ENCODE assay signal across 1 cellular context in the genomic region with DNA sequence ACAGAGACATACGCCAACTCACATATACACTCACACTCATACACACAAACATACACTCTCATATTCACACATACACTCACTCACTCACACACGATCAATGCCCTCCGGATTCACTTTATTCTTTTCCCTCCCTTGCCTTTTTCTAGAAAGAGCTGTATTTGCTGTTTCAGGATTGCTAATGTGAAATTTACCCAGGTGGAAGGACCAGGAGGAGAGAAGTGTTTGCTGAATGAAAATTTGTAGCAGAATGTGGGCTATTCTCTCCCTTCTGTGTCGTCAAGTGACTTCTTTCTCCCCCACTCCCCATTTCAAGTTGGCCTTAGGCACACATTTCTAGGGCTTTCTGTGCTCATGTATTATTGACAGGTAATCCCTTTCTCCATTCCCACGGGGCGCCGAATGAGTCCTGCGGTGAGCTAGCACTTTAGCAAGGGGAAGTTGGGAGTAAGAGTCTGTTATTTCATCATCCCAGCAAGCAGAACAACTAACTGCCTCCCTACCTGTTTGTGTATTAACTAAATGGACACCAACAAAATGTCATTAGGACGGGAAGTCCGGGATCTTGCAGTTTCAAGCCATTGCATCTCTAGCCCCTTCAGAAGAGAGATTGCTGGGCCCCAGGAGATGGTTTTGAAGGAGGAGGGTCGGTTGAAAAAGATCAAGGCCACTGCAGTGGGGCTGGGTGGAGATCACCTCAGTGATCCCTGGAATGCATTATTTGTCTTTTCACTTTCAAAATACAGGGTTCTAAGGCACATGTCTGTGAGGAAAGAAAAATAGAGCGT.
TF ChIP-seq lines count a peak whose summit lies in the region.

No MANE protein-coding gene starts in this region.

TF ChIP-seq in K562, 482 proteins besides CTCF, POLR2A, EP300 and RAD21 (continued from another document and continues in another):
- TF ChIP-seq, protein P1, sequence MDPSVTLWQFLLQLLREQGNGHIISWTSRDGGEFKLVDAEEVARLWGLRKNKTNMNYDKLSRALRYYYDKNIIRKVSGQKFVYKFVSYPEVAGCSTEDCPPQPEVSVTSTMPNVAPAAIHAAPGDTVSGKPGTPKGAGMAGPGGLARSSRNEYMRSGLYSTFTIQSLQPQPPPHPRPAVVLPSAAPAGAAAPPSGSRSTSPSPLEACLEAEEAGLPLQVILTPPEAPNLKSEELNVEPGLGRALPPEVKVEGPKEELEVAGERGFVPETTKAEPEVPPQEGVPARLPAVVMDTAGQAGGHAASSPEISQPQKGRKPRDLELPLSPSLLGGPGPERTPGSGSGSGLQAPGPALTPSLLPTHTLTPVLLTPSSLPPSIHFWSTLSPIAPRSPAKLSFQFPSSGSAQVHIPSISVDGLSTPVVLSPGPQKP (CRISPR knock-in tag; IDR thresholded peaks at IDR 0.05): no peak
- TF ChIP-seq ZNF584 (CRISPR knock-in tag; IDR thresholded peaks at IDR 0.05; ENCODE audit: low read depth) (peak; percentile 50; the same call in 1 of the 2 replicates), PHB2 (IDR thresholded peaks at IDR 0.05; ENCODE audit: low read depth) (no peak), PML (IDR thresholded peaks at IDR 0.05; ENCODE audit: low read length) (no peak), ZNF165 (CRISPR knock-in tag; IDR thresholded peaks at IDR 0.05; ENCODE audit: borderline replicate concordance) (peak; percentile 55; the same call in 1 of the 2 replicates), HCFC1 (IDR thresholded peaks at IDR 0.05; ENCODE audit: low read depth, low read length) (no peak), KAT8 (IDR thresholded peaks at IDR 0.05; ENCODE audit: low read depth) (no peak), HMG20A (CRISPR knock-in tag; conservative IDR thresholded peaks at IDR 0.05) (no peak), ILF3 (IDR thresholded peaks at IDR 0.05; ENCODE audit: borderline replicate concordance) (no peak), XRCC5 (IDR thresholded peaks at IDR 0.05; ENCODE audit: low read depth, low read length) (no peak), RBM15 (IDR thresholded peaks at IDR 0.05; ENCODE audit: insufficient read depth, low read length) (no peak), PHF21A (IDR thresholded peaks at IDR 0.05; ENCODE audit: borderline replicate concordance, low read depth) (no peak), TEAD2 (tag; IDR thresholded peaks at IDR 0.05) (no peak), ZNF778 (CRISPR knock-in tag; IDR thresholded peaks at IDR 0.05) (no peak), ESRRB (CRISPR knock-in tag; IDR thresholded peaks at IDR 0.05; ENCODE audit: borderline replicate concordance) (no peak), ZKSCAN8 (CRISPR knock-in tag; IDR thresholded peaks at IDR 0.05) (no peak), L3MBTL2 (IDR thresholded peaks at IDR 0.05) (peak; percentile 15; the same call in 1 of the 2 replicates), ZSCAN32 (CRISPR knock-in tag; IDR thresholded peaks at IDR 0.05) (0 out of 2 replicates have a peak, but pooled peaks have one; percentile 10), KDM5B (IDR thresholded peaks at IDR 0.05; ENCODE audit: insufficient replicate concordance, low read depth, low read length) (no peak), NCOA4 (IDR thresholded peaks at IDR 0.05; ENCODE audit: partially characterized antibody) (no peak), NONO (IDR thresholded peaks at IDR 0.05; ENCODE audit: low read depth in 2 of 2, low read length in 1 of 2) (no peak)
- TF ChIP-seq, protein P2, sequence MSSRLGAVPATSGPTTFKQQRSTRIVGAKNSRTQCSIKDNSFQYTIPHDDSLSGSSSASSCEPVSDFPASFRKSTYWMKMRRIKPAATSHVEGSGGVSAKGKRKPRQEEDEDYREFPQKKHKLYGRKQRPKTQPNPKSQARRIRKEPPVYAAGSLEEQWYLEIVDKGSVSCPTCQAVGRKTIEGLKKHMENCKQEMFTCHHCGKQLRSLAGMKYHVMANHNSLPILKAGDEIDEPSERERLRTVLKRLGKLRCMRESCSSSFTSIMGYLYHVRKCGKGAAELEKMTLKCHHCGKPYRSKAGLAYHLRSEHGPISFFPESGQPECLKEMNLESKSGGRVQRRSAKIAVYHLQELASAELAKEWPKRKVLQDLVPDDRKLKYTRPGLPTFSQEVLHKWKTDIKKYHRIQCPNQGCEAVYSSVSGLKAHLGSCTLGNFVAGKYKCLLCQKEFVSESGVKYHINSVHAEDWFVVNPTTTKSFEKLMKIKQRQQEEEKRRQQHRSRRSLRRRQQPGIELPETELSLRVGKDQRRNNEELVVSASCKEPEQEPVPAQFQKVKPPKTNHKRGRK (tag; IDR thresholded peaks at IDR 0.05): no peak
- TF ChIP-seq, protein P3, sequence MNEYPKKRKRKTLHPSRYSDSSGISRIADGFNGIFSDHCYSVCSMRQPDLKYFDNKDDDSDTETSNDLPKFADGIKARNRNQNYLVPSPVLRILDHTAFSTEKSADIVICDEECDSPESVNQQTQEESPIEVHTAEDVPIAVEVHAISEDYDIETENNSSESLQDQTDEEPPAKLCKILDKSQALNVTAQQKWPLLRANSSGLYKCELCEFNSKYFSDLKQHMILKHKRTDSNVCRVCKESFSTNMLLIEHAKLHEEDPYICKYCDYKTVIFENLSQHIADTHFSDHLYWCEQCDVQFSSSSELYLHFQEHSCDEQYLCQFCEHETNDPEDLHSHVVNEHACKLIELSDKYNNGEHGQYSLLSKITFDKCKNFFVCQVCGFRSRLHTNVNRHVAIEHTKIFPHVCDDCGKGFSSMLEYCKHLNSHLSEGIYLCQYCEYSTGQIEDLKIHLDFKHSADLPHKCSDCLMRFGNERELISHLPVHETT (CRISPR knock-in tag; conservative IDR thresholded peaks at IDR 0.05 in 1 of 2, IDR thresholded peaks at IDR 0.05 in 1 of 2): no peak
- TF ChIP-seq, protein P4, sequence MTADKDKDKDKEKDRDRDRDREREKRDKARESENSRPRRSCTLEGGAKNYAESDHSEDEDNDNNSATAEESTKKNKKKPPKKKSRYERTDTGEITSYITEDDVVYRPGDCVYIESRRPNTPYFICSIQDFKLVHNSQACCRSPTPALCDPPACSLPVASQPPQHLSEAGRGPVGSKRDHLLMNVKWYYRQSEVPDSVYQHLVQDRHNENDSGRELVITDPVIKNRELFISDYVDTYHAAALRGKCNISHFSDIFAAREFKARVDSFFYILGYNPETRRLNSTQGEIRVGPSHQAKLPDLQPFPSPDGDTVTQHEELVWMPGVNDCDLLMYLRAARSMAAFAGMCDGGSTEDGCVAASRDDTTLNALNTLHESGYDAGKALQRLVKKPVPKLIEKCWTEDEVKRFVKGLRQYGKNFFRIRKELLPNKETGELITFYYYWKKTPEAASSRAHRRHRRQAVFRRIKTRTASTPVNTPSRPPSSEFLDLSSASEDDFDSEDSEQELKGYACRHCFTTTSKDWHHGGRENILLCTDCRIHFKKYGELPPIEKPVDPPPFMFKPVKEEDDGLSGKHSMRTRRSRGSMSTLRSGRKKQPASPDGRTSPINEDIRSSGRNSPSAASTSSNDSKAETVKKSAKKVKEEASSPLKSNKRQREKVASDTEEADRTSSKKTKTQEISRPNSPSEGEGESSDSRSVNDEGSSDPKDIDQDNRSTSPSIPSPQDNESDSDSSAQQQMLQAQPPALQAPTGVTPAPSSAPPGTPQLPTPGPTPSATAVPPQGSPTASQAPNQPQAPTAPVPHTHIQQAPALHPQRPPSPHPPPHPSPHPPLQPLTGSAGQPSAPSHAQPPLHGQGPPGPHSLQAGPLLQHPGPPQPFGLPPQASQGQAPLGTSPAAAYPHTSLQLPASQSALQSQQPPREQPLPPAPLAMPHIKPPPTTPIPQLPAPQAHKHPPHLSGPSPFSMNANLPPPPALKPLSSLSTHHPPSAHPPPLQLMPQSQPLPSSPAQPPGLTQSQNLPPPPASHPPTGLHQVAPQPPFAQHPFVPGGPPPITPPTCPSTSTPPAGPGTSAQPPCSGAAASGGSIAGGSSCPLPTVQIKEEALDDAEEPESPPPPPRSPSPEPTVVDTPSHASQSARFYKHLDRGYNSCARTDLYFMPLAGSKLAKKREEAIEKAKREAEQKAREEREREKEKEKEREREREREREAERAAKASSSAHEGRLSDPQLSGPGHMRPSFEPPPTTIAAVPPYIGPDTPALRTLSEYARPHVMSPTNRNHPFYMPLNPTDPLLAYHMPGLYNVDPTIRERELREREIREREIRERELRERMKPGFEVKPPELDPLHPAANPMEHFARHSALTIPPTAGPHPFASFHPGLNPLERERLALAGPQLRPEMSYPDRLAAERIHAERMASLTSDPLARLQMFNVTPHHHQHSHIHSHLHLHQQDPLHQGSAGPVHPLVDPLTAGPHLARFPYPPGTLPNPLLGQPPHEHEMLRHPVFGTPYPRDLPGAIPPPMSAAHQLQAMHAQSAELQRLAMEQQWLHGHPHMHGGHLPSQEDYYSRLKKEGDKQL (CRISPR knock-in tag; IDR thresholded peaks at IDR 0.05; ENCODE audit: borderline replicate concordance): no peak
- TF ChIP-seq, protein P5, sequence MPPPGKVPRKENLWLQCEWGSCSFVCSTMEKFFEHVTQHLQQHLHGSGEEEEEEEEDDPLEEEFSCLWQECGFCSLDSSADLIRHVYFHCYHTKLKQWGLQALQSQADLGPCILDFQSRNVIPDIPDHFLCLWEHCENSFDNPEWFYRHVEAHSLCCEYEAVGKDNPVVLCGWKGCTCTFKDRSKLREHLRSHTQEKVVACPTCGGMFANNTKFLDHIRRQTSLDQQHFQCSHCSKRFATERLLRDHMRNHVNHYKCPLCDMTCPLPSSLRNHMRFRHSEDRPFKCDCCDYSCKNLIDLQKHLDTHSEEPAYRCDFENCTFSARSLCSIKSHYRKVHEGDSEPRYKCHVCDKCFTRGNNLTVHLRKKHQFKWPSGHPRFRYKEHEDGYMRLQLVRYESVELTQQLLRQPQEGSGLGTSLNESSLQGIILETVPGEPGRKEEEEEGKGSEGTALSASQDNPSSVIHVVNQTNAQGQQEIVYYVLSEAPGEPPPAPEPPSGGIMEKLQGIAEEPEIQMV (tag; conservative IDR thresholded peaks at IDR 0.05; ENCODE audit: low read depth): no peak
- TF ChIP-seq, protein P6, sequence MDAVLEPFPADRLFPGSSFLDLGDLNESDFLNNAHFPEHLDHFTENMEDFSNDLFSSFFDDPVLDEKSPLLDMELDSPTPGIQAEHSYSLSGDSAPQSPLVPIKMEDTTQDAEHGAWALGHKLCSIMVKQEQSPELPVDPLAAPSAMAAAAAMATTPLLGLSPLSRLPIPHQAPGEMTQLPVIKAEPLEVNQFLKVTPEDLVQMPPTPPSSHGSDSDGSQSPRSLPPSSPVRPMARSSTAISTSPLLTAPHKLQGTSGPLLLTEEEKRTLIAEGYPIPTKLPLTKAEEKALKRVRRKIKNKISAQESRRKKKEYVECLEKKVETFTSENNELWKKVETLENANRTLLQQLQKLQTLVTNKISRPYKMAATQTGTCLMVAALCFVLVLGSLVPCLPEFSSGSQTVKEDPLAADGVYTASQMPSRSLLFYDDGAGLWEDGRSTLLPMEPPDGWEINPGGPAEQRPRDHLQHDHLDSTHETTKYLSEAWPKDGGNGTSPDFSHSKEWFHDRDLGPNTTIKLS (IDR thresholded peaks at IDR 0.05; ENCODE audit: borderline replicate concordance, low read depth): no peak
- TF ChIP-seq, protein P7, sequence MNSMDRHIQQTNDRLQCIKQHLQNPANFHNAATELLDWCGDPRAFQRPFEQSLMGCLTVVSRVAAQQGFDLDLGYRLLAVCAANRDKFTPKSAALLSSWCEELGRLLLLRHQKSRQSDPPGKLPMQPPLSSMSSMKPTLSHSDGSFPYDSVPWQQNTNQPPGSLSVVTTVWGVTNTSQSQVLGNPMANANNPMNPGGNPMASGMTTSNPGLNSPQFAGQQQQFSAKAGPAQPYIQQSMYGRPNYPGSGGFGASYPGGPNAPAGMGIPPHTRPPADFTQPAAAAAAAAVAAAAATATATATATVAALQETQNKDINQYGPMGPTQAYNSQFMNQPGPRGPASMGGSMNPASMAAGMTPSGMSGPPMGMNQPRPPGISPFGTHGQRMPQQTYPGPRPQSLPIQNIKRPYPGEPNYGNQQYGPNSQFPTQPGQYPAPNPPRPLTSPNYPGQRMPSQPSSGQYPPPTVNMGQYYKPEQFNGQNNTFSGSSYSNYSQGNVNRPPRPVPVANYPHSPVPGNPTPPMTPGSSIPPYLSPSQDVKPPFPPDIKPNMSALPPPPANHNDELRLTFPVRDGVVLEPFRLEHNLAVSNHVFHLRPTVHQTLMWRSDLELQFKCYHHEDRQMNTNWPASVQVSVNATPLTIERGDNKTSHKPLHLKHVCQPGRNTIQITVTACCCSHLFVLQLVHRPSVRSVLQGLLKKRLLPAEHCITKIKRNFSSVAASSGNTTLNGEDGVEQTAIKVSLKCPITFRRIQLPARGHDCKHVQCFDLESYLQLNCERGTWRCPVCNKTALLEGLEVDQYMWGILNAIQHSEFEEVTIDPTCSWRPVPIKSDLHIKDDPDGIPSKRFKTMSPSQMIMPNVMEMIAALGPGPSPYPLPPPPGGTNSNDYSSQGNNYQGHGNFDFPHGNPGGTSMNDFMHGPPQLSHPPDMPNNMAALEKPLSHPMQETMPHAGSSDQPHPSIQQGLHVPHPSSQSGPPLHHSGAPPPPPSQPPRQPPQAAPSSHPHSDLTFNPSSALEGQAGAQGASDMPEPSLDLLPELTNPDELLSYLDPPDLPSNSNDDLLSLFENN (IDR thresholded peaks at IDR 0.05; ENCODE audit: low read depth in 2 of 2, low read length in 2 of 2): no peak
- TF ChIP-seq, protein P8, sequence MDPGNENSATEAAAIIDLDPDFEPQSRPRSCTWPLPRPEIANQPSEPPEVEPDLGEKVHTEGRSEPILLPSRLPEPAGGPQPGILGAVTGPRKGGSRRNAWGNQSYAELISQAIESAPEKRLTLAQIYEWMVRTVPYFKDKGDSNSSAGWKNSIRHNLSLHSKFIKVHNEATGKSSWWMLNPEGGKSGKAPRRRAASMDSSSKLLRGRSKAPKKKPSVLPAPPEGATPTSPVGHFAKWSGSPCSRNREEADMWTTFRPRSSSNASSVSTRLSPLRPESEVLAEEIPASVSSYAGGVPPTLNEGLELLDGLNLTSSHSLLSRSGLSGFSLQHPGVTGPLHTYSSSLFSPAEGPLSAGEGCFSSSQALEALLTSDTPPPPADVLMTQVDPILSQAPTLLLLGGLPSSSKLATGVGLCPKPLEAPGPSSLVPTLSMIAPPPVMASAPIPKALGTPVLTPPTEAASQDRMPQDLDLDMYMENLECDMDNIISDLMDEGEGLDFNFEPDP (CRISPR knock-in tag; IDR thresholded peaks at IDR 0.05): no peak
- TF ChIP-seq, protein P9, sequence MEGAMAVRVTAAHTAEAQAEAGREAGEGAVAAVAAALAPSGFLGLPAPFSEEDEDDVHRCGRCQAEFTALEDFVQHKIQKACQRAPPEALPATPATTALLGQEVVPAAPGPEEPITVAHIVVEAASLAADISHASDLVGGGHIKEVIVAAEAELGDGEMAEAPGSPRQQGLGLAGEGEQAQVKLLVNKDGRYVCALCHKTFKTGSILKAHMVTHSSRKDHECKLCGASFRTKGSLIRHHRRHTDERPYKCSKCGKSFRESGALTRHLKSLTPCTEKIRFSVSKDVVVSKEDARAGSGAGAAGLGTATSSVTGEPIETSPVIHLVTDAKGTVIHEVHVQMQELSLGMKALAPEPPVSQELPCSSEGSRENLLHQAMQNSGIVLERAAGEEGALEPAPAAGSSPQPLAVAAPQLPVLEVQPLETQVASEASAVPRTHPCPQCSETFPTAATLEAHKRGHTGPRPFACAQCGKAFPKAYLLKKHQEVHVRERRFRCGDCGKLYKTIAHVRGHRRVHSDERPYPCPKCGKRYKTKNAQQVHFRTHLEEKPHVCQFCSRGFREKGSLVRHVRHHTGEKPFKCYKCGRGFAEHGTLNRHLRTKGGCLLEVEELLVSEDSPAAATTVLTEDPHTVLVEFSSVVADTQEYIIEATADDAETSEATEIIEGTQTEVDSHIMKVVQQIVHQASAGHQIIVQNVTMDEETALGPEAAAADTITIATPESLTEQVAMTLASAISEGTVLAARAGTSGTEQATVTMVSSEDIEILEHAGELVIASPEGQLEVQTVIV (CRISPR knock-in tag; IDR thresholded peaks at IDR 0.05; ENCODE audit: borderline replicate concordance): no peak
